Comparison of ENCODE assay signal across 1 cellular context in genomic region chr16:2752850-2753522, GRCh38.
TF ChIP-seq lines count a peak whose summit lies in the region.

No MANE protein-coding gene starts in this region.

TF ChIP-seq in K562, 482 proteins besides CTCF, POLR2A, EP300 and RAD21 (continued from another document and continues in another):
- TF ChIP-seq, protein P1, sequence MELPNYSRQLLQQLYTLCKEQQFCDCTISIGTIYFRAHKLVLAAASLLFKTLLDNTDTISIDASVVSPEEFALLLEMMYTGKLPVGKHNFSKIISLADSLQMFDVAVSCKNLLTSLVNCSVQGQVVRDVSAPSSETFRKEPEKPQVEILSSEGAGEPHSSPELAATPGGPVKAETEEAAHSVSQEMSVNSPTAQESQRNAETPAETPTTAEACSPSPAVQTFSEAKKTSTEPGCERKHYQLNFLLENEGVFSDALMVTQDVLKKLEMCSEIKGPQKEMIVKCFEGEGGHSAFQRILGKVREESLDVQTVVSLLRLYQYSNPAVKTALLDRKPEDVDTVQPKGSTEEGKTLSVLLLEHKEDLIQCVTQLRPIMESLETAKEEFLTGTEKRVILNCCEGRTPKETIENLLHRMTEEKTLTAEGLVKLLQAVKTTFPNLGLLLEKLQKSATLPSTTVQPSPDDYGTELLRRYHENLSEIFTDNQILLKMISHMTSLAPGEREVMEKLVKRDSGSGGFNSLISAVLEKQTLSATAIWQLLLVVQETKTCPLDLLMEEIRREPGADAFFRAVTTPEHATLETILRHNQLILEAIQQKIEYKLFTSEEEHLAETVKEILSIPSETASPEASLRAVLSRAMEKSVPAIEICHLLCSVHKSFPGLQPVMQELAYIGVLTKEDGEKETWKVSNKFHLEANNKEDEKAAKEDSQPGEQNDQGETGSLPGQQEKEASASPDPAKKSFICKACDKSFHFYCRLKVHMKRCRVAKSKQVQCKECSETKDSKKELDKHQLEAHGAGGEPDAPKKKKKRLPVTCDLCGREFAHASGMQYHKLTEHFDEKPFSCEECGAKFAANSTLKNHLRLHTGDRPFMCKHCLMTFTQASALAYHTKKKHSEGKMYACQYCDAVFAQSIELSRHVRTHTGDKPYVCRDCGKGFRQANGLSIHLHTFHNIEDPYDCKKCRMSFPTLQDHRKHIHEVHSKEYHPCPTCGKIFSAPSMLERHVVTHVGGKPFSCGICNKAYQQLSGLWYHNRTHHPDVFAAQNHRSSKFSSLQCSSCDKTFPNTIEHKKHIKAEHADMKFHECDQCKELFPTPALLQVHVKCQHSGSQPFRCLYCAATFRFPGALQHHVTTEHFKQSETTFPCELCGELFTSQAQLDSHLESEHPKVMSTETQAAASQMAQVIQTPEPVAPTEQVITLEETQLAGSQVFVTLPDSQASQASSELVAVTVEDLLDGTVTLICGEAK (IDR thresholded peaks at IDR 0.05) = no peak
- TF ChIP-seq, protein P1 (CRISPR knock-in tag; IDR thresholded peaks at IDR 0.05) = no peak
- TF ChIP-seq L3MBTL2 (IDR thresholded peaks at IDR 0.05) = no peak; the same call in 1 of the 2 replicates
- no peak for TF ChIP-seq ZFP36 (IDR thresholded peaks at IDR 0.05; ENCODE audit: low read depth, low read length, partially characterized antibody)
- TF ChIP-seq SAP30 (IDR thresholded peaks at IDR 0.05; ENCODE audit: borderline replicate concordance, insufficient read depth, low read depth, low read length, poor library complexity, severe bottlenecking) = no peak
- TF ChIP-seq FIP1L1 (IDR thresholded peaks at IDR 0.05; ENCODE audit: low read depth, low read length, poor library complexity, severe bottlenecking) = peak; percentile 16
- no peak for TF ChIP-seq SP2 (IDR thresholded peaks at IDR 0.05; ENCODE audit: extremely low read depth, low read depth, low read length, poor library complexity, severe bottlenecking)
- no peak for TF ChIP-seq CEBPG (CRISPR knock-in tag; IDR thresholded peaks at IDR 0.05)
- no peak for TF ChIP-seq CEBPG (tag; conservative IDR thresholded peaks at IDR 0.05 in 1 of 2, IDR thresholded peaks at IDR 0.05 in 1 of 2)
- TF ChIP-seq RNF2 (IDR thresholded peaks at IDR 0.05) = no peak; the same call in 1 of the 2 replicates
- no peak for TF ChIP-seq TEAD2 (tag; IDR thresholded peaks at IDR 0.05)
- TF ChIP-seq HDAC8 (tag; IDR thresholded peaks at IDR 0.05) = no peak
- TF ChIP-seq, protein P2, sequence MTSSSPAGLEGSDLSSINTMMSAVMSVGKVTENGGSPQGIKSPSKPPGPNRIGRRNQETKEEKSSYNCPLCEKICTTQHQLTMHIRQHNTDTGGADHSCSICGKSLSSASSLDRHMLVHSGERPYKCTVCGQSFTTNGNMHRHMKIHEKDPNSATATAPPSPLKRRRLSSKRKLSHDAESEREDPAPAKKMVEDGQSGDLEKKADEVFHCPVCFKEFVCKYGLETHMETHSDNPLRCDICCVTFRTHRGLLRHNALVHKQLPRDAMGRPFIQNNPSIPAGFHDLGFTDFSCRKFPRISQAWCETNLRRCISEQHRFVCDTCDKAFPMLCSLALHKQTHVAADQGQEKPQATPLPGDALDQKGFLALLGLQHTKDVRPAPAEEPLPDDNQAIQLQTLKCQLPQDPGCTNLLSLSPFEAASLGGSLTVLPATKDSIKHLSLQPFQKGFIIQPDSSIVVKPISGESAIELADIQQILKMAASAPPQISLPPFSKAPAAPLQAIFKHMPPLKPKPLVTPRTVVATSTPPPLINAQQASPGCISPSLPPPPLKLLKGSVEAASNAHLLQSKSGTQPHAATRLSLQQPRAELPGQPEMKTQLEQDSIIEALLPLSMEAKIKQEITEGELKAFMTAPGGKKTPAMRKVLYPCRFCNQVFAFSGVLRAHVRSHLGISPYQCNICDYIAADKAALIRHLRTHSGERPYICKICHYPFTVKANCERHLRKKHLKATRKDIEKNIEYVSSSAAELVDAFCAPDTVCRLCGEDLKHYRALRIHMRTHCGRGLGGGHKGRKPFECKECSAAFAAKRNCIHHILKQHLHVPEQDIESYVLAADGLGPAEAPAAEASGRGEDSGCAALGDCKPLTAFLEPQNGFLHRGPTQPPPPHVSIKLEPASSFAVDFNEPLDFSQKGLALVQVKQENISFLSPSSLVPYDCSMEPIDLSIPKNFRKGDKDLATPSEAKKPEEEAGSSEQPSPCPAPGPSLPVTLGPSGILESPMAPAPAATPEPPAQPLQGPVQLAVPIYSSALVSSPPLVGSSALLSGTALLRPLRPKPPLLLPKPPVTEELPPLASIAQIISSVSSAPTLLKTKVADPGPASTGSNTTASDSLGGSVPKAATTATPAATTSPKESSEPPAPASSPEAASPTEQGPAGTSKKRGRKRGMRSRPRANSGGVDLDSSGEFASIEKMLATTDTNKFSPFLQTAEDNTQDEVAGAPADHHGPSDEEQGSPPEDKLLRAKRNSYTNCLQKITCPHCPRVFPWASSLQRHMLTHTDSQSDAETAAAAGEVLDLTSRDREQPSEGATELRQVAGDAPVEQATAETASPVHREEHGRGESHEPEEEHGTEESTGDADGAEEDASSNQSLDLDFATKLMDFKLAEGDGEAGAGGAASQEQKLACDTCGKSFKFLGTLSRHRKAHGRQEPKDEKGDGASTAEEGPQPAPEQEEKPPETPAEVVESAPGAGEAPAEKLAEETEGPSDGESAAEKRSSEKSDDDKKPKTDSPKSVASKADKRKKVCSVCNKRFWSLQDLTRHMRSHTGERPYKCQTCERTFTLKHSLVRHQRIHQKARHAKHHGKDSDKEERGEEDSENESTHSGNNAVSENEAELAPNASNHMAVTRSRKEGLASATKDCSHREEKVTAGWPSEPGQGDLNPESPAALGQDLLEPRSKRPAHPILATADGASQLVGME (CRISPR knock-in tag; IDR thresholded peaks at IDR 0.05) = no peak
- no peak for TF ChIP-seq PYGO2 (tag; IDR thresholded peaks at IDR 0.05)
- no peak for TF ChIP-seq ATF2 (CRISPR knock-in tag; IDR thresholded peaks at IDR 0.05)
- peak; percentile 33 for TF ChIP-seq U2AF1 (optimal IDR thresholded peaks at IDR 0.05; ENCODE audit: low read depth, low read length)
- peak; percentile 32; the same call in 1 of the 2 replicates for TF ChIP-seq MXI1 (IDR thresholded peaks at IDR 0.05; ENCODE audit: low read depth, low read length)
- TF ChIP-seq ZNF551 (CRISPR knock-in tag; IDR thresholded peaks at IDR 0.05) = no peak
- TF ChIP-seq STAT5B (CRISPR knock-in tag; IDR thresholded peaks at IDR 0.05) = no peak
- TF ChIP-seq ZNF263 (CRISPR knock-in tag; IDR thresholded peaks at IDR 0.05; ENCODE audit: borderline replicate concordance) = no peak; the same call in none of the 2 replicates
- no peak for TF ChIP-seq CBX5 (IDR thresholded peaks at IDR 0.05; ENCODE audit: borderline replicate concordance, low read depth)
- no peak for TF ChIP-seq FOSL1 (tag; conservative IDR thresholded peaks at IDR 0.05)
- TF ChIP-seq USF1 (CRISPR knock-in tag; IDR thresholded peaks at IDR 0.05) = no peak
- TF ChIP-seq NELFE (IDR thresholded peaks at IDR 0.05; ENCODE audit: insufficient read depth, insufficient read length) = no peak
- no peak for TF ChIP-seq MCM7 (IDR thresholded peaks at IDR 0.05)
- TF ChIP-seq ZFX (CRISPR knock-in tag; IDR thresholded peaks at IDR 0.05) = no peak
- TF ChIP-seq MYC (IDR thresholded peaks at IDR 0.05; ENCODE audit: low read depth, low read length) = peak; percentile 92
- TF ChIP-seq MYC (CRISPR knock-in tag; IDR thresholded peaks at IDR 0.05; ENCODE audit: borderline replicate concordance, low read depth) = peak; percentile 88; the same call in 1 of the 2 replicates
- TF ChIP-seq PREB (CRISPR knock-in tag; IDR thresholded peaks at IDR 0.05) = no peak
- no peak for TF ChIP-seq ZNF586 (CRISPR knock-in tag; conservative IDR thresholded peaks at IDR 0.05)
- TF ChIP-seq ZNF184 (CRISPR knock-in tag; IDR thresholded peaks at IDR 0.05) = no peak
- TF ChIP-seq ZNF431 (CRISPR knock-in tag; IDR thresholded peaks at IDR 0.05) = peak; percentile 34; the same call in 1 of the 2 replicates
- TF ChIP-seq ZNF280B (CRISPR knock-in tag; IDR thresholded peaks at IDR 0.05) = no peak
- no peak for TF ChIP-seq HDAC6 (IDR thresholded peaks at IDR 0.05; ENCODE audit: low read depth, low read length)
- TF ChIP-seq ESRRB (CRISPR knock-in tag; IDR thresholded peaks at IDR 0.05; ENCODE audit: borderline replicate concordance) = no peak
- TF ChIP-seq SFPQ (IDR thresholded peaks at IDR 0.05; ENCODE audit: low read depth, low read length) = no peak
- TF ChIP-seq SPI1 (IDR thresholded peaks at IDR 0.05; ENCODE audit: borderline replicate concordance, low read depth, low read length) = no peak
- TF ChIP-seq, protein P3, sequence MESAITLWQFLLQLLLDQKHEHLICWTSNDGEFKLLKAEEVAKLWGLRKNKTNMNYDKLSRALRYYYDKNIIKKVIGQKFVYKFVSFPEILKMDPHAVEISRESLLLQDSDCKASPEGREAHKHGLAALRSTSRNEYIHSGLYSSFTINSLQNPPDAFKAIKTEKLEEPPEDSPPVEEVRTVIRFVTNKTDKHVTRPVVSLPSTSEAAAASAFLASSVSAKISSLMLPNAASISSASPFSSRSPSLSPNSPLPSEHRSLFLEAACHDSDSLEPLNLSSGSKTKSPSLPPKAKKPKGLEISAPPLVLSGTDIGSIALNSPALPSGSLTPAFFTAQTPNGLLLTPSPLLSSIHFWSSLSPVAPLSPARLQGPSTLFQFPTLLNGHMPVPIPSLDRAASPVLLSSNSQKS (CRISPR knock-in tag; IDR thresholded peaks at IDR 0.05) = no peak
